ENCODE assay signal across 1 cellular context in the genomic region with DNA sequence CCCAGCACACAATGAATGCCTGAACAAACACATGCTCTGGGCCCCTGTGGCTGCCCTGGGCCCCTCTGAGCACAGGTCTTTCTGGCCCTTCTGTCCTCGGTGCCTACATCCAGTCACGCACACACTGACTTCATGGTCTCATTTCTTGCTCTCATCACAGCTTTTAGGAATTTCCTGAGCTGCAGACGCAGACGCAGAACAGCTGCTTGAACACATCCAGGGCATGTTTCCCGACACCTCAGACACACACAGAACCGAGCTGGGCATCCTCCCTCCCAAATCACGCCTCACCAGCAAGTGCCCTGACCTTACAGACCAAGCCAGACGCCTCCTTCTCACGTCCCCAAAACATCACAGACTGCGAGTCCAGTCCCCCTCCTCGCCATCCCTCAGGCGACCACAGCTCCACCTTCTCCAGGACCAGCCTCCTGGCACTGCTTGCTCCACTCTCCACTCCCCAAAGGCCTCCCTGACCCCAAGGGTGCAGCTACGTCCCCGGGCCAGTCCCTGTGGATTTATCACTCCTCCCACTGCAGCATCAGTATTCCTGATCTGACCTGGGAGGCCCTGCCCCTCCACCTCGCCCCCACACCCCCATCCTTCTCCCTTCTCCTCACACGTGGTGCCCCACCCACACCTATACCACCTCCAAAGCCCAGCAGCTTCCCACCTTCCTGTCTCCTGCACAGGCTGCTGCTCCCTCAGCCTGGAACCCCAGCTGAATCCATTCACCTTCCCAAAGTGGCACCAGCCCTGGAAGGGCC.
TF ChIP-seq lines count a peak whose summit lies in the region.

No MANE protein-coding gene starts in this region.

TF ChIP-seq in K562, 482 proteins besides CTCF, POLR2A, EP300 and RAD21:
- 0 out of 2 replicates have a peak, but pooled peaks have one; percentile 20 for TF ChIP-seq ZBTB1 (CRISPR knock-in tag; IDR thresholded peaks at IDR 0.05; ENCODE audit: borderline replicate concordance, low read depth)
- TF ChIP-seq THRB (CRISPR knock-in tag; conservative IDR thresholded peaks at IDR 0.05) = no peak
- no peak for TF ChIP-seq E2F4 (CRISPR knock-in tag; IDR thresholded peaks at IDR 0.05; ENCODE audit: low read depth)
- TF ChIP-seq PHB2 (IDR thresholded peaks at IDR 0.05; ENCODE audit: low read depth) = no peak
- TF ChIP-seq, protein P1, sequence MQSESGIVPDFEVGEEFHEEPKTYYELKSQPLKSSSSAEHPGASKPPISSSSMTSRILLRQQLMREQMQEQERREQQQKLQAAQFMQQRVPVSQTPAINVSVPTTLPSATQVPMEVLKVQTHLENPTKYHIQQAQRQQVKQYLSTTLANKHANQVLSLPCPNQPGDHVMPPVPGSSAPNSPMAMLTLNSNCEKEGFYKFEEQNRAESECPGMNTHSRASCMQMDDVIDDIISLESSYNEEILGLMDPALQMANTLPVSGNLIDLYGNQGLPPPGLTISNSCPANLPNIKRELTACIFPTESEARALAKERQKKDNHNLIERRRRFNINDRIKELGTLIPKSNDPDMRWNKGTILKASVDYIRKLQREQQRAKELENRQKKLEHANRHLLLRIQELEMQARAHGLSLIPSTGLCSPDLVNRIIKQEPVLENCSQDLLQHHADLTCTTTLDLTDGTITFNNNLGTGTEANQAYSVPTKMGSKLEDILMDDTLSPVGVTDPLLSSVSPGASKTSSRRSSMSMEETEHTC (IDR thresholded peaks at IDR 0.05) = no peak
